Comparison of ENCODE assay signal across 10 cellular contexts in the genomic region with DNA sequence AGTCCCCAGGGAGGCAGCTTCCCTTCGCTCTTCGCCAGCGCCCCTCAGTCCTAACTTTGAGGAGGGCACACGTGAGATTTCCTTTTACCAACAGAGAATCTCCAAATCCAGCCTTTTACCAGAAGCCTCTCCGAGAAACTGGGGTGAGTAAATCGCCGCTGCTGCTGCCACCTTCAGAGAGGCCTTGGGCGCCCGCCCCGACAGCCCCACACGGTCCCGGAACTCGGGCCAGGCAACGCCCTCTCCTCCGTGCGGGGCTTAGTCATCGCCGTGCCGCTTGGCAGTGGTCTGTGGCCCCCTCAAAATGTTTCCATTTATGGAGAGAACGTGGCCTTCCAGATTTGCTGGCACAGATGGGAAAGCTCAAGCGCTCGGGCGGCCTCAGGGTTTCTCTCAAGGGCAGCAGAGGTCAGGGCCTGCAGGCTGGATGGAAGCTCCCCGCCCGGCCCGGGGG. TPM values are rescaled to one million over a fixed set of nuclear protein-coding genes. Genes with fewer than 3 reads are reported as not detected.
DNase-seq lines count a peak whose midpoint lies in the region; TF ChIP-seq lines count a peak whose summit lies in the region.
"Had no signal": no experiment of that assay in that cellular context is flagged by ENCODE, and none has a peak within 500 bp of the region (broad histone marks: within the 10 kb centered on the region; RNA-seq: fewer than 3 reads in every experiment).

No MANE protein-coding gene starts in this region.

- H3K36me3 Mint-ChIP-seq in endodermal cell (ENCODE audit: low read depth), result no peaks in the 10 kb centered on the region

- H3K27ac Mint-ChIP-seq in endodermal cell, result no peak overlapping the region
- H3K27ac Mint-ChIP-seq: activated B cell treated with CpG ODN at 0.5 μM for 24 hours had no signal

- H3K9me3 Mint-ChIP-seq in endodermal cell, result peaks cover 32% of the 10 kb centered on the region

- TF ChIP-seq CTCF in RWPE1 (conservative IDR thresholded peaks at IDR 0.05; ENCODE audit: low read depth) (no peak), endodermal cell (conservative IDR thresholded peaks at IDR 0.05) (no peak), tibial nerve (IDR thresholded peaks at IDR 0.05) (no peak)

- DNase-seq in RWPE1 (ENCODE audit: low spot score) (no peak), endodermal cell (peak; percentile 48), tibial nerve (ENCODE audit: low spot score in 2 of 2) (peak; percentile 58 to 65), HPDE6-E6E7 (ENCODE audit: extremely low spot score) (no peak), KG1 (lab: John Stamatoyannopoulos, UW) (no peak)
- no peak for DNase-seq in stimulated activated naive CD4-positive, alpha-beta T cell treated with Interleukin-2 at 50 U/mL for 16 hours (lab: John Stamatoyannopoulos, UW)
- DNase-seq: activated B cell treated with CpG ODN at 0.5 μM for 24 hours, NCI-H2171 treated with DMSO at 0.1 percent for 48 hours had no signal

- peaks cover 3% of the 10 kb centered on the region for H3K4me1 Mint-ChIP-seq in endodermal cell

- peaks cover 2% of the 10 kb centered on the region for H3K27me3 Mint-ChIP-seq in endodermal cell (ENCODE audit: insufficient read depth)

- POLR2A ChIA-PET in RWPE1 (lab: Yijun Ruan, JAX; ENCODE audit: low non-redundant PET), result no interaction called here

- H3K9me3 ChIP-seq in endodermal cell (ENCODE audit: control insufficient read depth, low read length), result peaks cover 5% of the 10 kb centered on the region
- H3K9me3 ChIP-seq in mucosa of rectum (ENCODE audit: control insufficient read depth in 2 of 2, low read length in 2 of 2), result no peaks in the 10 kb centered on the region
- no peaks in the 10 kb centered on the region for H3K9me3 ChIP-seq in tibial nerve

- H3K27me3 ChIP-seq in endodermal cell (ENCODE audit: control insufficient read depth, insufficient read depth, low read length, poor library complexity, severe bottlenecking) (no peaks in the 10 kb centered on the region), mucosa of rectum (ENCODE audit: control insufficient read depth in 2 of 2, insufficient read depth in 2 of 2, low read length in 2 of 2) (no peaks in the 10 kb centered on the region), tibial nerve (no peaks in the 10 kb centered on the region)

- no peak overlapping the region for H3K4me3 Mint-ChIP-seq in endodermal cell
- H3K4me3 Mint-ChIP-seq: activated B cell treated with CpG ODN at 0.5 μM for 24 hours had no signal

- CTCF ChIA-PET in RWPE1 (lab: Yijun Ruan, JAX), result no interaction called here

- H3K27ac ChIP-seq in RWPE1, result peak overlapping the region; percentile 49
- peak overlapping the region; percentile 49 for H3K27ac ChIP-seq in endodermal cell (ENCODE audit: low read depth, low read length)
- H3K27ac ChIP-seq in mucosa of rectum (ENCODE audit: low read depth in 2 of 2, low read length in 2 of 2), result peak overlapping the region; percentile 76 to 88
- H3K27ac ChIP-seq in tibial nerve, result peak overlapping the region; percentile 68 to 94 (median 82)
- H3K27ac ChIP-seq: epithelial cell of prostate had no signal

- TF ChIP-seq EP300 in tibial nerve (IDR thresholded peaks at IDR 0.05), result peak in 1 of 2 donors; percentile 75

- no peaks in the 10 kb centered on the region for H3K36me3 ChIP-seq in endodermal cell (ENCODE audit: control insufficient read depth, insufficient read depth, low read length)
- no peaks in the 10 kb centered on the region for H3K36me3 ChIP-seq in mucosa of rectum (ENCODE audit: control insufficient read depth in 2 of 2, insufficient read depth in 2 of 2, low read length in 2 of 2)
- no peaks in the 10 kb centered on the region for H3K36me3 ChIP-seq in tibial nerve

- TF ChIP-seq POLR2A in tibial nerve (IDR thresholded peaks at IDR 0.05), result no peak

- 91 to 93% methylated on average over 23 to 26 of the region's 26 CpGs for WGBS in endodermal cell (ENCODE audit: insufficient coverage in 1 of 2, insufficient read length in 1 of 2), 2 experiments
- WGBS in tibial nerve, 2 donors, result 28 to 31% methylated on average over 11 to 24 of the region's 26 CpGs

- no peaks in the 10 kb centered on the region for H3K4me1 ChIP-seq in endodermal cell (ENCODE audit: control insufficient read depth, insufficient read depth, low read length)
- H3K4me1 ChIP-seq in mucosa of rectum (ENCODE audit: control insufficient read depth in 2 of 2, insufficient read depth in 2 of 2, low read length in 2 of 2), result peaks cover 0 to 4% of the 10 kb centered on the region in 2 donors
- peaks cover 0 to 56% (median 27%) of the 10 kb centered on the region in 4 donors for H3K4me1 ChIP-seq in tibial nerve

- no peak overlapping the region for H3K4me3 ChIP-seq in endodermal cell (ENCODE audit: low read length)
- H3K4me3 ChIP-seq in mucosa of rectum (ENCODE audit: low read length in 2 of 2), result no peak overlapping the region
- no peak overlapping the region for H3K4me3 ChIP-seq in tibial nerve

- H3K9ac ChIP-seq in endodermal cell (ENCODE audit: extremely low read depth, low read length, poor library complexity, severe bottlenecking), result no peak overlapping the region
- peak overlapping the region; percentile 41 to 53 for H3K9ac ChIP-seq in mucosa of rectum (ENCODE audit: low read depth in 1 of 2, low read length in 2 of 2)

RNA-seq across cellular contexts. Expression of gene COL6A2, which starts 41.4 kb away (rescaled TPM):
- total RNA-seq in endodermal cell (100 to 1,000 TPM; 259 to 377 TPM), tibial nerve (1,000 to 10,000 TPM in 1 of 4 donors, 100 to 1,000 TPM in 3; 470 to 1,210 (median 744) TPM)
- 117 TPM for polyA plus RNA-seq in endodermal cell (2013, experiment 1 of 2)
- polyA plus RNA-seq in endodermal cell (2013, experiment 2 of 2), result 114 TPM

Comparison
In these comparisons a context has a peak if more than half of its experiments do, and no peak if none do; other contexts are left out.
1. DNase-seq: peak in endodermal cell (single experiment) and tibial nerve (2 of 2); none in RWPE1 (single experiment), HPDE6-E6E7 (single experiment), stimulated activated naive CD4-positive, alpha-beta T cell treated with Interleukin-2 at 50 U/mL for 16 hours (single experiment) and KG1 (single experiment).
2. Peak in every context shown above with its lines, with median percentiles within 50 percentile points of each other: H3K27ac ChIP-seq.